In genomic region chr4:130029442-130029841, GRCh38 we compare ENCODE assay signal across 1 cellular context.
TF ChIP-seq lines count a peak whose summit lies in the region.

No MANE protein-coding gene starts in this region.

TF ChIP-seq in H1, 55 proteins besides CTCF, POLR2A, EP300 and RAD21 (continued from another document):
- TF ChIP-seq CHD7 (IDR thresholded peaks at IDR 0.05; ENCODE audit: insufficient replicate concordance, low read length) = no peak
- TF ChIP-seq CREB1 (IDR thresholded peaks at IDR 0.05) = no peak
- TF ChIP-seq SP1 (IDR thresholded peaks at IDR 0.05; ENCODE audit: low read depth, low read length) = 0 out of 2 replicates have a peak, but pooled peaks have one; percentile 15
